ENCODE assay signal across 1 cellular context in genomic region chr3:128166971-128167453, GRCh38.
TF ChIP-seq lines count a peak whose summit lies in the region.

No MANE protein-coding gene starts in this region.

TF ChIP-seq in H1, 55 proteins besides CTCF, POLR2A, EP300 and RAD21:
- no peak for TF ChIP-seq ATF3 (IDR thresholded peaks at IDR 0.05; ENCODE audit: insufficient read depth, low read depth, low read length)
- no peak for TF ChIP-seq RBBP5 (IDR thresholded peaks at IDR 0.05; ENCODE audit: borderline replicate concordance, low read depth, low read length)
- TF ChIP-seq EGR1 (IDR thresholded peaks at IDR 0.05; ENCODE audit: borderline replicate concordance, low read depth, low read length): no peak
- no peak for TF ChIP-seq MAFK (IDR thresholded peaks at IDR 0.05; ENCODE audit: low read depth, low read length)
- TF ChIP-seq NRF1 (IDR thresholded peaks at IDR 0.05; ENCODE audit: low read depth, low read length): no peak
- TF ChIP-seq BACH1 (IDR thresholded peaks at IDR 0.05; ENCODE audit: low read length): no peak
- TF ChIP-seq BCL11A (IDR thresholded peaks at IDR 0.05; ENCODE audit: low read depth in 2 of 2, low read length in 2 of 2): no peak
- TF ChIP-seq HDAC2 (IDR thresholded peaks at IDR 0.05; ENCODE audit: borderline replicate concordance in 1 of 2, low read depth in 2 of 2, low read length in 2 of 2): no peak
- TF ChIP-seq YY1 (IDR thresholded peaks at IDR 0.05; ENCODE audit: low read depth, low read length): no peak
- no peak for TF ChIP-seq JUND (IDR thresholded peaks at IDR 0.05; ENCODE audit: low read length)
- TF ChIP-seq GABPA (IDR thresholded peaks at IDR 0.05; ENCODE audit: borderline replicate concordance, insufficient read depth, low read length): no peak
- TF ChIP-seq TEAD4 (IDR thresholded peaks at IDR 0.05; ENCODE audit: low read depth, low read length): no peak
